In genomic region chr16:70529051-70529777, GRCh38 we compare ENCODE assay signal across 8 cellular contexts. TPM values are rescaled to one million over a fixed set of nuclear protein-coding genes. Genes with fewer than 3 reads are reported as not detected.
DNase-seq lines count a peak whose midpoint lies in the region; ATAC-seq and TF ChIP-seq lines count a peak whose summit lies in the region.

No MANE protein-coding gene starts in this region.

- TF ChIP-seq CTCF in BE2C (IDR thresholded peaks at IDR 0.05; ENCODE audit: low read depth, low read length) (peak; percentile 59), GM13977 (IDR thresholded peaks at IDR 0.05; ENCODE audit: extremely low read depth, insufficient read depth, missing control alignments) (peak; percentile 41), esophagus squamous epithelium (IDR thresholded peaks at IDR 0.05) (peak in 4 of 6 experiments; percentile 38 to 69 (median 59))

- in situ Hi-C loops in GM13977 (cut with MboI; ENCODE audit: low pct_unique_long_range_greater_than_20kb, low sequenced_read_pairs, unreplicated experiment): no loop called here

- no peaks in the 10 kb centered on the region for H3K9me3 ChIP-seq in BE2C
- no peaks in the 10 kb centered on the region for H3K9me3 ChIP-seq in esophagus squamous epithelium

- H3K36me3 ChIP-seq in BE2C (peaks cover 86% of the 10 kb centered on the region), esophagus squamous epithelium (peaks cover 15 to 84% (median 52%) of the 10 kb centered on the region in 3 donors)

- H3K4me3 ChIP-seq in BE2C (ENCODE audit: low read depth, low read length) (peak overlapping the region; percentile 12; the same call in 1 of the 2 replicates), esophagus squamous epithelium (no peak overlapping the region)

- peak overlapping the region in 1 of 4 donors; percentile 2 for H3K27ac ChIP-seq in esophagus squamous epithelium

- H3K27me3 ChIP-seq in BE2C (no peaks in the 10 kb centered on the region), esophagus squamous epithelium (no peaks in the 10 kb centered on the region)

- intact Hi-C loops in esophagus squamous epithelium (cut with DNase I): no loop called here

- no peak for ATAC-seq in GM18502 (IDR thresholded peaks at IDR 0.05; ENCODE audit: poor library complexity, unreplicated experiment)

- DNase-seq in BE2C: no peak
- DNase-seq in GM13977 (ENCODE audit: low spot score): peak; percentile 25
- peak; percentile 23 for DNase-seq in SKM-1 treated with dmso at 0.1 percent for 144 hours (lab: John Stamatoyannopoulos, UW; ENCODE audit: unreplicated experiment)
- DNase-seq in esophagus squamous epithelium (lab: John Stamatoyannopoulos, UW): no peak
- DNase-seq in renal cortical epithelial cell (ENCODE audit: low read depth): peak; percentile 48
- no peak for DNase-seq in NK-92 (lab: John Stamatoyannopoulos, UW; ENCODE audit: unreplicated experiment)
- DNase-seq in stimulated activated CD4-positive, alpha-beta T cell treated with anti-CD3 and anti-CD28 coated beads, Interleukin-1b, Interleukin-23, amount 100 ng/mL, for 48 hours: no peak

- WGBS in esophagus squamous epithelium, 2 donors: 50 to 60% methylated on average over 8 of the region's 8 CpGs

- TF ChIP-seq POLR2A in esophagus squamous epithelium (IDR thresholded peaks at IDR 0.05): no peak

- H3K4me1 ChIP-seq in BE2C: peaks cover 9% of the 10 kb centered on the region
- peaks cover 11 to 57% (median 39%) of the 10 kb centered on the region in 3 donors for H3K4me1 ChIP-seq in esophagus squamous epithelium

RNA-seq across cellular contexts. Expression of gene SF3B3, which starts 5.6 kb away (rescaled TPM):
- polyA plus RNA-seq in BE2C (2012; ENCODE audit: insufficient read depth, insufficient read length, low read depth): 117 TPM
- 100 to 1,000 TPM in 3 of 4 donors, 10 to 100 TPM in 1; 77.9 to 145 (median 134) TPM for total RNA-seq in esophagus squamous epithelium
- 79.2 and 136 TPM in 2 replicates for total RNA-seq in renal cortical epithelial cell

RNA-seq across cellular contexts. Expression of gene COG4, which starts 5.9 kb away (rescaled TPM):
- polyA plus RNA-seq in BE2C (2012; ENCODE audit: insufficient read depth, insufficient read length, low read depth): 96.7 TPM
- total RNA-seq in esophagus squamous epithelium (10 to 100 TPM; 40.3 to 54.0 (median 47.5) TPM), renal cortical epithelial cell (71.1 and 82.1 TPM in 2 replicates)

Comparison
In these comparisons a context has a peak if more than half of its experiments do, and no peak if none do; other contexts are left out.
1. DNase-seq: peak in GM13977 (single experiment), SKM-1 treated with dmso at 0.1 percent for 144 hours (single experiment) and renal cortical epithelial cell (single experiment); none in BE2C (single experiment), esophagus squamous epithelium (single experiment), NK-92 (single experiment) and stimulated activated CD4-positive, alpha-beta T cell treated with anti-CD3 and anti-CD28 coated beads, Interleukin-1b, Interleukin-23, amount 100 ng/mL, for 48 hours (single experiment).
2. Peak in every context shown above with its lines, with median percentiles within 50 percentile points of each other: CTCF ChIP-seq.